Comparison of ENCODE assay signal across 1 cellular context in the genomic region with DNA sequence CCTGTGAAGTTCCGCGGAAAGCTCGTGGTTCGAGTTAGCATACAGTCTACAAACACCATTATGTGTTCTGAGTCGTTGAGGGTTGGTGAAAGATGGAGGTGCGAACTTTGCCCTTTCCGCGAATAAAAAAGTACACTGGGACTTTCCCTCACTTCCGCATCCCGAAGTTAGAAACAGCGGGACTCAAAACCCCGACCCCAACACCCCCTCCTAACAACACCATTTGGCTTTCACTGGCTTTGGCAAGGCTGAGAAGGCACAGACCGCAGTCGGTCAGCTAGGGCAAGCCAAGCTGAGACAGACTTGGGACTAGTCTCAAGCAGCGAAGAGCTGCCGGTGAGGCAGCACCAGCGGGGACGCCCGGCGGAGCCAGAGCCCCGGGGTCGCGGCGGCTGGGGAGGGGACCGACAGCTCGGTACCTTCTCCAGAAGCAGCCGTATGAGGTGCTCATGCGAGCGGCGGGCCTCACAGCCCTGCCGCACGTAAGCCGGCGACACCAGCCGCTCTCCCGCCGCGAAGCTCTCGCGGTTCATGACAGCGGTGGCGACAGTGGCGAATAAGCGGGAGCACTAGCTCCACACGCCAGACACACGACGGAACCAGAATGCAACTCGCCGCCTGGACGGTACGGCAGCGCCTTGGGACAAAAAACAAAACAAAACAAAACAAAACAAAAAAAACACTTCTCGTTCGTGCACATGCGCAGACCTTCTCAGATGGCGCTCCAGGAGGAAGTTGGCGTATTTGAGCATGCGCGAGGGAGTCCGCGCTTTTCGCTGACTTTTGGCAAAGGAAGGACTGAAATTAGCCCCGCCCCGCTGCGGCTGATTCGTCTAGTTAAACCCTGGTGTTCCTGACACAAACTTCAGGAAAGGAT.
TF ChIP-seq lines count a peak whose summit lies in the region.

A gene (minus strand): TSS at position 613 of the 877 bp plus-strand sequence. CDS start 80 bp downstream, at position 533.

TF ChIP-seq in HepG2, 621 proteins besides CTCF, POLR2A, EP300 and RAD21 (continued from another document and continues in another):
- TF ChIP-seq, protein P1, sequence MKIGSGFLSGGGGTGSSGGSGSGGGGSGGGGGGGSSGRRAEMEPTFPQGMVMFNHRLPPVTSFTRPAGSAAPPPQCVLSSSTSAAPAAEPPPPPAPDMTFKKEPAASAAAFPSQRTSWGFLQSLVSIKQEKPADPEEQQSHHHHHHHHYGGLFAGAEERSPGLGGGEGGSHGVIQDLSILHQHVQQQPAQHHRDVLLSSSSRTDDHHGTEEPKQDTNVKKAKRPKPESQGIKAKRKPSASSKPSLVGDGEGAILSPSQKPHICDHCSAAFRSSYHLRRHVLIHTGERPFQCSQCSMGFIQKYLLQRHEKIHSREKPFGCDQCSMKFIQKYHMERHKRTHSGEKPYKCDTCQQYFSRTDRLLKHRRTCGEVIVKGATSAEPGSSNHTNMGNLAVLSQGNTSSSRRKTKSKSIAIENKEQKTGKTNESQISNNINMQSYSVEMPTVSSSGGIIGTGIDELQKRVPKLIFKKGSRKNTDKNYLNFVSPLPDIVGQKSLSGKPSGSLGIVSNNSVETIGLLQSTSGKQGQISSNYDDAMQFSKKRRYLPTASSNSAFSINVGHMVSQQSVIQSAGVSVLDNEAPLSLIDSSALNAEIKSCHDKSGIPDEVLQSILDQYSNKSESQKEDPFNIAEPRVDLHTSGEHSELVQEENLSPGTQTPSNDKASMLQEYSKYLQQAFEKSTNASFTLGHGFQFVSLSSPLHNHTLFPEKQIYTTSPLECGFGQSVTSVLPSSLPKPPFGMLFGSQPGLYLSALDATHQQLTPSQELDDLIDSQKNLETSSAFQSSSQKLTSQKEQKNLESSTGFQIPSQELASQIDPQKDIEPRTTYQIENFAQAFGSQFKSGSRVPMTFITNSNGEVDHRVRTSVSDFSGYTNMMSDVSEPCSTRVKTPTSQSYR (CRISPR knock-in tag; IDR thresholded peaks at IDR 0.05; ENCODE audit: borderline replicate concordance) = peak; percentile 62
- TF ChIP-seq XRCC5 (optimal IDR thresholded peaks at IDR 0.05; ENCODE audit: low read length) (peak; percentile 14), ZNF768 (CRISPR knock-in tag; IDR thresholded peaks at IDR 0.05) (peak; percentile 74; the same call in 1 of the 2 replicates), RBFOX2 (IDR thresholded peaks at IDR 0.05; ENCODE audit: low read depth, low read length) (peak; percentile 99), RBM22 (optimal IDR thresholded peaks at IDR 0.05; ENCODE audit: low read length) (no peak), KMT2B (CRISPR knock-in tag; IDR thresholded peaks at IDR 0.05) (peak; percentile 93), SIX1 (CRISPR knock-in tag; IDR thresholded peaks at IDR 0.05; ENCODE audit: borderline replicate concordance) (no peak), KLF13 (CRISPR knock-in tag; IDR thresholded peaks at IDR 0.05) (no peak), ZFP36 (IDR thresholded peaks at IDR 0.05; ENCODE audit: borderline replicate concordance, low read depth, low read length, partially characterized antibody) (no peak), ELF1 (CRISPR knock-in tag; IDR thresholded peaks at IDR 0.05) (peak; percentile 81), RARG (CRISPR knock-in tag; IDR thresholded peaks at IDR 0.05; ENCODE audit: low read depth) (no peak), NCOA2 (CRISPR knock-in tag; IDR thresholded peaks at IDR 0.05) (peak; percentile 19; the same call in 1 of the 2 replicates), ZNF772 (CRISPR knock-in tag; IDR thresholded peaks at IDR 0.05) (peak; percentile 84), THAP11 (CRISPR knock-in tag; IDR thresholded peaks at IDR 0.05) (peak; percentile 89), ZSCAN21 (CRISPR knock-in tag; IDR thresholded peaks at IDR 0.05; ENCODE audit: borderline replicate concordance) (peak; percentile 86), ZNF569 (CRISPR knock-in tag; IDR thresholded peaks at IDR 0.05; ENCODE audit: borderline replicate concordance) (peak; percentile 50; the same call in 1 of the 2 replicates), KLF11 (CRISPR knock-in tag; IDR thresholded peaks at IDR 0.05) (peak; percentile 77; the same call in 1 of the 2 replicates), NFE2 (CRISPR knock-in tag; IDR thresholded peaks at IDR 0.05) (no peak), HNRNPL (IDR thresholded peaks at IDR 0.05; ENCODE audit: low read depth, low read length) (no peak; the same call in 1 of the 2 replicates), ZNF264 (CRISPR knock-in tag; IDR thresholded peaks at IDR 0.05) (peak; percentile 65; the same call in 1 of the 2 replicates), PAF1 (CRISPR knock-in tag; IDR thresholded peaks at IDR 0.05) (no peak), AGO2 (optimal IDR thresholded peaks at IDR 0.05; ENCODE audit: low read depth, low read length) (peak; percentile 92)
- TF ChIP-seq, protein P2, sequence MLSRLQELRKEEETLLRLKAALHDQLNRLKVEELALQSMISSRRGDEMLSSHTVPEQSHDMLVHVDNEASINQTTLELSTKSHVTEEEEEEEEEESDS (CRISPR knock-in tag; IDR thresholded peaks at IDR 0.05; ENCODE audit: borderline replicate concordance) = no peak; the same call in 1 of the 2 replicates
- TF ChIP-seq, protein P3, sequence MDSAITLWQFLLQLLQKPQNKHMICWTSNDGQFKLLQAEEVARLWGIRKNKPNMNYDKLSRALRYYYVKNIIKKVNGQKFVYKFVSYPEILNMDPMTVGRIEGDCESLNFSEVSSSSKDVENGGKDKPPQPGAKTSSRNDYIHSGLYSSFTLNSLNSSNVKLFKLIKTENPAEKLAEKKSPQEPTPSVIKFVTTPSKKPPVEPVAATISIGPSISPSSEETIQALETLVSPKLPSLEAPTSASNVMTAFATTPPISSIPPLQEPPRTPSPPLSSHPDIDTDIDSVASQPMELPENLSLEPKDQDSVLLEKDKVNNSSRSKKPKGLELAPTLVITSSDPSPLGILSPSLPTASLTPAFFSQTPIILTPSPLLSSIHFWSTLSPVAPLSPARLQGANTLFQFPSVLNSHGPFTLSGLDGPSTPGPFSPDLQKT (CRISPR knock-in tag; IDR thresholded peaks at IDR 0.05; ENCODE audit: borderline replicate concordance) = 0 out of 2 replicates have a peak, but pooled peaks have one; percentile 44
- TF ChIP-seq, protein P4, sequence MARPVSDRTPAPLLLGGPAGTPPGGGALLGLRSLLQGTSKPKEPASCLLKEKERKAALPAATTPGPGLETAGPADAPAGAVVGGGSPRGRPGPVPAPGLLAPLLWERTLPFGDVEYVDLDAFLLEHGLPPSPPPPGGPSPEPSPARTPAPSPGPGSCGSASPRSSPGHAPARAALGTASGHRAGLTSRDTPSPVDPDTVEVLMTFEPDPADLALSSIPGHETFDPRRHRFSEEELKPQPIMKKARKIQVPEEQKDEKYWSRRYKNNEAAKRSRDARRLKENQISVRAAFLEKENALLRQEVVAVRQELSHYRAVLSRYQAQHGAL (CRISPR knock-in tag; IDR thresholded peaks at IDR 0.05; ENCODE audit: not compliant biosample characterization) = peak; percentile 67
- TF ChIP-seq, protein P5, sequence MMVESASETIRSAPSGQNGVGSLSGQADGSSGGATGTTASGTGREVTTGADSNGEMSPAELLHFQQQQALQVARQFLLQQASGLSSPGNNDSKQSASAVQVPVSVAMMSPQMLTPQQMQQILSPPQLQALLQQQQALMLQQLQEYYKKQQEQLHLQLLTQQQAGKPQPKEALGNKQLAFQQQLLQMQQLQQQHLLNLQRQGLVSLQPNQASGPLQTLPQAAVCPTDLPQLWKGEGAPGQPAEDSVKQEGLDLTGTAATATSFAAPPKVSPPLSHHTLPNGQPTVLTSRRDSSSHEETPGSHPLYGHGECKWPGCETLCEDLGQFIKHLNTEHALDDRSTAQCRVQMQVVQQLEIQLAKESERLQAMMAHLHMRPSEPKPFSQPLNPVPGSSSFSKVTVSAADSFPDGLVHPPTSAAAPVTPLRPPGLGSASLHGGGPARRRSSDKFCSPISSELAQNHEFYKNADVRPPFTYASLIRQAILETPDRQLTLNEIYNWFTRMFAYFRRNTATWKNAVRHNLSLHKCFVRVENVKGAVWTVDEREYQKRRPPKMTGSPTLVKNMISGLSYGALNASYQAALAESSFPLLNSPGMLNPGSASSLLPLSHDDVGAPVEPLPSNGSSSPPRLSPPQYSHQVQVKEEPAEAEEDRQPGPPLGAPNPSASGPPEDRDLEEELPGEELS (CRISPR knock-in tag; IDR thresholded peaks at IDR 0.05) = peak; percentile 91
- TF ChIP-seq, protein P6, sequence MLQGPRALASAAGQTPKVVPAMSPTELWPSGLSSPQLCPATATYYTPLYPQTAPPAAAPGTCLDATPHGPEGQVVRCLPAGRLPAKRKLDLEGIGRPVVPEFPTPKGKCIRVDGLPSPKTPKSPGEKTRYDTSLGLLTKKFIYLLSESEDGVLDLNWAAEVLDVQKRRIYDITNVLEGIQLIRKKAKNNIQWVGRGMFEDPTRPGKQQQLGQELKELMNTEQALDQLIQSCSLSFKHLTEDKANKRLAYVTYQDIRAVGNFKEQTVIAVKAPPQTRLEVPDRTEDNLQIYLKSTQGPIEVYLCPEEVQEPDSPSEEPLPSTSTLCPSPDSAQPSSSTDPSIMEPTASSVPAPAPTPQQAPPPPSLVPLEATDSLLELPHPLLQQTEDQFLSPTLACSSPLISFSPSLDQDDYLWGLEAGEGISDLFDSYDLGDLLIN (CRISPR knock-in tag; IDR thresholded peaks at IDR 0.05; ENCODE audit: borderline replicate concordance) = 0 out of 2 replicates have a peak, but pooled peaks have one; percentile 15
- TF ChIP-seq, protein P7, sequence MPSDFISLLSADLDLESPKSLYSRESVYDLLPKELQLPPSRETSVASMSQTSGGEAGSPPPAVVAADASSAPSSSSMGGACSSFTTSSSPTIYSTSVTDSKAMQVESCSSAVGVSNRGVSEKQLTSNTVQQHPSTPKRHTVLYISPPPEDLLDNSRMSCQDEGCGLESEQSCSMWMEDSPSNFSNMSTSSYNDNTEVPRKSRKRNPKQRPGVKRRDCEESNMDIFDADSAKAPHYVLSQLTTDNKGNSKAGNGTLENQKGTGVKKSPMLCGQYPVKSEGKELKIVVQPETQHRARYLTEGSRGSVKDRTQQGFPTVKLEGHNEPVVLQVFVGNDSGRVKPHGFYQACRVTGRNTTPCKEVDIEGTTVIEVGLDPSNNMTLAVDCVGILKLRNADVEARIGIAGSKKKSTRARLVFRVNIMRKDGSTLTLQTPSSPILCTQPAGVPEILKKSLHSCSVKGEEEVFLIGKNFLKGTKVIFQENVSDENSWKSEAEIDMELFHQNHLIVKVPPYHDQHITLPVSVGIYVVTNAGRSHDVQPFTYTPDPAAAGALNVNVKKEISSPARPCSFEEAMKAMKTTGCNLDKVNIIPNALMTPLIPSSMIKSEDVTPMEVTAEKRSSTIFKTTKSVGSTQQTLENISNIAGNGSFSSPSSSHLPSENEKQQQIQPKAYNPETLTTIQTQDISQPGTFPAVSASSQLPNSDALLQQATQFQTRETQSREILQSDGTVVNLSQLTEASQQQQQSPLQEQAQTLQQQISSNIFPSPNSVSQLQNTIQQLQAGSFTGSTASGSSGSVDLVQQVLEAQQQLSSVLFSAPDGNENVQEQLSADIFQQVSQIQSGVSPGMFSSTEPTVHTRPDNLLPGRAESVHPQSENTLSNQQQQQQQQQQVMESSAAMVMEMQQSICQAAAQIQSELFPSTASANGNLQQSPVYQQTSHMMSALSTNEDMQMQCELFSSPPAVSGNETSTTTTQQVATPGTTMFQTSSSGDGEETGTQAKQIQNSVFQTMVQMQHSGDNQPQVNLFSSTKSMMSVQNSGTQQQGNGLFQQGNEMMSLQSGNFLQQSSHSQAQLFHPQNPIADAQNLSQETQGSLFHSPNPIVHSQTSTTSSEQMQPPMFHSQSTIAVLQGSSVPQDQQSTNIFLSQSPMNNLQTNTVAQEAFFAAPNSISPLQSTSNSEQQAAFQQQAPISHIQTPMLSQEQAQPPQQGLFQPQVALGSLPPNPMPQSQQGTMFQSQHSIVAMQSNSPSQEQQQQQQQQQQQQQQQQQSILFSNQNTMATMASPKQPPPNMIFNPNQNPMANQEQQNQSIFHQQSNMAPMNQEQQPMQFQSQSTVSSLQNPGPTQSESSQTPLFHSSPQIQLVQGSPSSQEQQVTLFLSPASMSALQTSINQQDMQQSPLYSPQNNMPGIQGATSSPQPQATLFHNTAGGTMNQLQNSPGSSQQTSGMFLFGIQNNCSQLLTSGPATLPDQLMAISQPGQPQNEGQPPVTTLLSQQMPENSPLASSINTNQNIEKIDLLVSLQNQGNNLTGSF (CRISPR knock-in tag; IDR thresholded peaks at IDR 0.05) = peak; percentile 50; the same call in 1 of the 2 replicates
- TF ChIP-seq, protein P8, sequence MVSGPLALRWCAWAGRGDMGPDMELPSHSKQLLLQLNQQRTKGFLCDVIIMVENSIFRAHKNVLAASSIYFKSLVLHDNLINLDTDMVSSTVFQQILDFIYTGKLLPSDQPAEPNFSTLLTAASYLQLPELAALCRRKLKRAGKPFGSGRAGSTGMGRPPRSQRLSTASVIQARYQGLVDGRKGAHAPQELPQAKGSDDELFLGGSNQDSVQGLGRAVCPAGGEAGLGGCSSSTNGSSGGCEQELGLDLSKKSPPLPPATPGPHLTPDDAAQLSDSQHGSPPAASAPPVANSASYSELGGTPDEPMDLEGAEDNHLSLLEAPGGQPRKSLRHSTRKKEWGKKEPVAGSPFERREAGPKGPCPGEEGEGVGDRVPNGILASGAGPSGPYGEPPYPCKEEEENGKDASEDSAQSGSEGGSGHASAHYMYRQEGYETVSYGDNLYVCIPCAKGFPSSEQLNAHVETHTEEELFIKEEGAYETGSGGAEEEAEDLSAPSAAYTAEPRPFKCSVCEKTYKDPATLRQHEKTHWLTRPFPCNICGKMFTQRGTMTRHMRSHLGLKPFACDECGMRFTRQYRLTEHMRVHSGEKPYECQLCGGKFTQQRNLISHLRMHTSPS (CRISPR knock-in tag; IDR thresholded peaks at IDR 0.05; ENCODE audit: low read depth) = peak; percentile 29; the same call in 1 of the 2 replicates
- TF ChIP-seq, protein P9, sequence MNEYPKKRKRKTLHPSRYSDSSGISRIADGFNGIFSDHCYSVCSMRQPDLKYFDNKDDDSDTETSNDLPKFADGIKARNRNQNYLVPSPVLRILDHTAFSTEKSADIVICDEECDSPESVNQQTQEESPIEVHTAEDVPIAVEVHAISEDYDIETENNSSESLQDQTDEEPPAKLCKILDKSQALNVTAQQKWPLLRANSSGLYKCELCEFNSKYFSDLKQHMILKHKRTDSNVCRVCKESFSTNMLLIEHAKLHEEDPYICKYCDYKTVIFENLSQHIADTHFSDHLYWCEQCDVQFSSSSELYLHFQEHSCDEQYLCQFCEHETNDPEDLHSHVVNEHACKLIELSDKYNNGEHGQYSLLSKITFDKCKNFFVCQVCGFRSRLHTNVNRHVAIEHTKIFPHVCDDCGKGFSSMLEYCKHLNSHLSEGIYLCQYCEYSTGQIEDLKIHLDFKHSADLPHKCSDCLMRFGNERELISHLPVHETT (CRISPR knock-in tag; conservative IDR thresholded peaks at IDR 0.05) = peak; percentile 74; the same call in 1 of the 2 replicates
- TF ChIP-seq, protein P10, sequence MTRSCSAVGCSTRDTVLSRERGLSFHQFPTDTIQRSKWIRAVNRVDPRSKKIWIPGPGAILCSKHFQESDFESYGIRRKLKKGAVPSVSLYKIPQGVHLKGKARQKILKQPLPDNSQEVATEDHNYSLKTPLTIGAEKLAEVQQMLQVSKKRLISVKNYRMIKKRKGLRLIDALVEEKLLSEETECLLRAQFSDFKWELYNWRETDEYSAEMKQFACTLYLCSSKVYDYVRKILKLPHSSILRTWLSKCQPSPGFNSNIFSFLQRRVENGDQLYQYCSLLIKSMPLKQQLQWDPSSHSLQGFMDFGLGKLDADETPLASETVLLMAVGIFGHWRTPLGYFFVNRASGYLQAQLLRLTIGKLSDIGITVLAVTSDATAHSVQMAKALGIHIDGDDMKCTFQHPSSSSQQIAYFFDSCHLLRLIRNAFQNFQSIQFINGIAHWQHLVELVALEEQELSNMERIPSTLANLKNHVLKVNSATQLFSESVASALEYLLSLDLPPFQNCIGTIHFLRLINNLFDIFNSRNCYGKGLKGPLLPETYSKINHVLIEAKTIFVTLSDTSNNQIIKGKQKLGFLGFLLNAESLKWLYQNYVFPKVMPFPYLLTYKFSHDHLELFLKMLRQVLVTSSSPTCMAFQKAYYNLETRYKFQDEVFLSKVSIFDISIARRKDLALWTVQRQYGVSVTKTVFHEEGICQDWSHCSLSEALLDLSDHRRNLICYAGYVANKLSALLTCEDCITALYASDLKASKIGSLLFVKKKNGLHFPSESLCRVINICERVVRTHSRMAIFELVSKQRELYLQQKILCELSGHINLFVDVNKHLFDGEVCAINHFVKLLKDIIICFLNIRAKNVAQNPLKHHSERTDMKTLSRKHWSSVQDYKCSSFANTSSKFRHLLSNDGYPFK (CRISPR knock-in tag; IDR thresholded peaks at IDR 0.05; ENCODE audit: borderline replicate concordance) = peak; percentile 85
